26 cellular contexts compared by ENCODE assay signal in genomic region chr20:8865636-8866035, GRCh38.
"Had no signal": no experiment of that assay in that cellular context is flagged by ENCODE, and none has a peak within 500 bp of the region (broad histone marks: within the 10 kb centered on the region; RNA-seq: fewer than 3 reads in every experiment).

No MANE protein-coding gene starts in this region.

- H3K4me1 ChIP-seq: stomach, suprapubic skin, testis, thyroid gland, tibial nerve, transverse colon, upper lobe of left lung, upper lobe of right lung, uterus, vagina had no signal

- DNase-seq: stimulated activated CD4-positive, alpha-beta T cell treated with anti-CD3 and anti-CD28 coated beads, Interleukin-2, amount 100 ng/mL, for 48 hours; stimulated activated CD4-positive, alpha-beta T cell treated with anti-CD3 and anti-CD28 coated beads, Interleukin-4, amount 100 ng/mL, for 1 hour; stimulated activated CD4-positive, alpha-beta T cell treated with anti-CD3 and anti-CD28 coated beads, Interleukin-4, amount 100 ng/mL, for 24 hours; stimulated activated CD4-positive, alpha-beta T cell treated with anti-CD3 and anti-CD28 coated beads, Interleukin-4, amount 100 ng/mL, for 4 hours; stimulated activated CD8-positive, alpha-beta memory T cell treated with anti-CD3 and anti-CD28 coated beads, Interleukin-4, amount 100 ng/mL, for 48 hours; stimulated activated naive B cell treated with anti-CD40 and anti-IgM and Interleukin-4, amounts not matched to agents 10 μg/mL and 1 μg/mL and 100 μg/mL, for 72 hours; stimulated activated naive CD4-positive, alpha-beta T cell; stimulated activated naive CD4-positive, alpha-beta T cell treated with Interleukin-2 at 50 U/mL for 16 hours; stimulated activated naive CD8-positive, alpha-beta T cell treated with anti-CD3 and anti-CD28 coated beads, Interleukin-15, amount 100 ng/mL, for 72 hours; stimulated activated naive CD8-positive, alpha-beta T cell treated with anti-CD3 and anti-CD28 coated beads, Interleukin-15, Interleukin-2, amounts not matched to agents 100 U/mL and 50 U/mL, for 24 hours; stomach; substantia nigra; testis; thyroid gland; tibial artery; transverse colon; trophoblast cell; upper lobe of left lung; upper lobe of right lung; uterus had no signal

- H3K9me3 ChIP-seq: stomach, suprapubic skin, testis, thoracic aorta, thyroid gland, tibial artery, tibial nerve, transverse colon, upper lobe of left lung, upper lobe of right lung, uterus, vagina had no signal

- H3K4me3 ChIP-seq: stomach, suprapubic skin, testis, thoracic aorta, thyroid gland, tibial artery, tibial nerve, transverse colon, upper lobe of left lung, upper lobe of right lung, uterus, vagina had no signal

- H3K27ac ChIP-seq: stomach, suprapubic skin, testis, thoracic aorta, thyroid gland, tibial artery, tibial nerve, transverse colon, upper lobe of left lung, upper lobe of right lung, uterus, vagina had no signal

- H3K36me3 ChIP-seq: stomach, suprapubic skin, thoracic aorta, thyroid gland, tibial artery, tibial nerve, transverse colon, upper lobe of left lung, upper lobe of right lung, uterus, vagina had no signal

- H3K27me3 ChIP-seq: stomach, suprapubic skin, testis, thyroid gland, tibial artery, tibial nerve, transverse colon, upper lobe of left lung, upper lobe of right lung, uterus, vagina had no signal

- ATAC-seq: stimulated activated effector memory CD8-positive, alpha-beta T cell treated with anti-CD3 and anti-CD28 coated beads, Interleukin-12 subunit alpha, Interleukin-12 subunit beta, amount 100 ng/mL, for 72 hours; stimulated activated memory B cell treated with anti-CD40 and anti-IgM and Interleukin-4, amounts not matched to agents 10 μg/mL and 1 μg/mL and 100 μg/mL, for 72 hours; stimulated activated naive B cell treated with anti-CD40 and anti-IgM and Interleukin-4, amounts not matched to agents 10 μg/mL and 1 μg/mL and 100 μg/mL, for 72 hours; stimulated activated naive CD8-positive, alpha-beta T cell treated with anti-CD3 and anti-CD28 coated beads, Interleukin-15, amount 100 ng/mL, for 72 hours; stimulated activated naive CD8-positive, alpha-beta T cell treated with anti-CD3 and anti-CD28 coated beads, Interleukin-15, Interleukin-2, amounts not matched to agents 100 U/mL and 50 U/mL, for 24 hours; upper lobe of right lung had no signal
